Comparison of ENCODE assay signal across 15 cellular contexts in the genomic region with DNA sequence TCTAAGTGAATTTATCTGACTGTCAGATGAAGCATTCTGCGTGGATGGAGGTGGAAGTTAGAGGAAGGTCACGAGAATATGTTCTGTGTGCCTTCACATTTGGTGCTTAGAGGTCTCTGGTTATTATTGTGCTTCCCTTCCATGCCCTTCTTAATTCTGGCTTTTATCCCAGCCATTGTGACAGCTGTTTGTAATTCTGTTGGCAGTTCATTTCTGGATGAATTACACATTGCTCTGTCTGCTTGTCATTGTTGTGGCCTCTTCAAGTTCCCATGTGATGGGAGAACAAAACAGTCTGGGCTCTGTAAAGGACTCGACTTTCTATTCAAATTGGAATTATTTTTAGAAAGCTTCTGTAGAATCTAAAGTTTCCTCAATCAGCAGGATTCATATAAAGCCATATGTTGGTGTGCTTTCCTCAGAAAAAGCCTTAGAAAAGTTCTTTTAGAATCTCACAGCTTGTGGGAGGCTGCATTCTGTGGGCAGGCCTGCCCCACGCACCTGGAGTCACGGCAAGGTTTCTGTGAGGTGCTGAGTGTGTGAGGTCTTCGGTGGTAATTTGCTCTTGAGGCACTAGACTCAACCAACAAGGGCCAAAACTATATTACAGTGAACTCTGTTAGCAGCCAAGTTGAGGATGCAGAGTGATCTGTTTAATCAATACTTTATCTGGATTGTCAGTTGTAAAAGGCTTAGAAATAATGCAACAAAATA.
A peak's percentile ranks its signal among the peaks of the same experiment; 100 is the strongest.
DNase-seq lines count a peak whose midpoint lies in the region; TF ChIP-seq lines count a peak whose summit lies in the region.
"Had no signal": no experiment of that assay in that cellular context is flagged by ENCODE, and none has a peak within 500 bp of the region (broad histone marks: within the 10 kb centered on the region; RNA-seq: fewer than 3 reads in every experiment).

No MANE protein-coding gene starts in this region.

- H3K9me3 Mint-ChIP-seq in neural progenitor cell = peaks cover 15% of the 10 kb centered on the region

- peak; percentile 2 for DNase-seq in NCI-H2107 treated with DMSO at 0.1 percent for 48 hours (lab: John Stamatoyannopoulos, UW; ENCODE audit: unreplicated experiment)
- no peak for DNase-seq in NCI-H2107 (lab: John Stamatoyannopoulos, UW)
- DNase-seq in amniotic epithelial cell (ENCODE audit: low read depth) = peak; percentile 7
- DNase-seq in right atrium auricular region (ENCODE audit: low spot score) = no peak
- peak; percentile 37 for DNase-seq in superior temporal gyrus (ENCODE audit: extremely low spot score)
- DNase-seq in neural progenitor cell (ENCODE audit: low spot score) = no peak
- no peak for DNase-seq in esophagus muscularis mucosa (ENCODE audit: extremely low spot score)
- DNase-seq in Kasumi-1 (lab: John Stamatoyannopoulos, UW) = no peak
- DNase-seq: ACHN; activated CD4-positive, alpha-beta T cell treated with anti-CD3 and anti-CD28 coated beads for 36 hours; aorta; effector CD4-positive, alpha-beta T cell; KBM-7; stimulated activated CD4-positive, alpha-beta T cell treated with anti-CD3 and anti-CD28 coated beads, Interleukin-15, amount 100 ng/mL, for 24 hours; tibial artery had no signal

- H3K36me3 Mint-ChIP-seq in neural progenitor cell = peaks cover 2% of the 10 kb centered on the region

- H3K27ac ChIP-seq in right atrium auricular region (peak overlapping the region; percentile 63 to 78), neural progenitor cell (no peak overlapping the region), esophagus muscularis mucosa (replicated peaks in 1 of 4) (no peak overlapping the region)
- H3K27ac ChIP-seq: tibial artery had no signal

- TF ChIP-seq CTCF in right atrium auricular region (IDR thresholded peaks at IDR 0.05) = no peak
- TF ChIP-seq CTCF in neural progenitor cell (IDR thresholded peaks at IDR 0.05) = no peak
- TF ChIP-seq CTCF in esophagus muscularis mucosa (IDR thresholded peaks at IDR 0.05) = no peak

- no peaks in the 10 kb centered on the region for H3K36me3 ChIP-seq in right atrium auricular region
- H3K36me3 ChIP-seq in neural progenitor cell = no peaks in the 10 kb centered on the region
- H3K36me3 ChIP-seq in esophagus muscularis mucosa = no peaks in the 10 kb centered on the region
- H3K36me3 ChIP-seq: tibial artery had no signal

- WGBS in esophagus muscularis mucosa = 68% methylated on average over 6 of the region's 6 CpGs

- no peak overlapping the region for H3K4me2 ChIP-seq in neural progenitor cell

- H3K4me1 Mint-ChIP-seq in neural progenitor cell = peaks cover 7% of the 10 kb centered on the region
- H3K4me1 Mint-ChIP-seq: activated CD4-positive, alpha-beta T cell treated with anti-CD3 and anti-CD28 coated beads for 36 hours had no signal

- no peaks in the 10 kb centered on the region for H3F3A ChIP-seq in neural progenitor cell (ENCODE audit: low read depth)

- no peak for TF ChIP-seq EP300 in esophagus muscularis mucosa (IDR thresholded peaks at IDR 0.05)

- no peak for TF ChIP-seq POLR2A in esophagus muscularis mucosa (IDR thresholded peaks at IDR 0.05; ENCODE audit: low read depth)

- no peak overlapping the region for H3K4me3 Mint-ChIP-seq in neural progenitor cell
- H3K4me3 Mint-ChIP-seq: activated CD4-positive, alpha-beta T cell treated with anti-CD3 and anti-CD28 coated beads for 36 hours had no signal

- no peak overlapping the region for H3K27ac Mint-ChIP-seq in neural progenitor cell
- H3K27ac Mint-ChIP-seq: activated CD4-positive, alpha-beta T cell treated with anti-CD3 and anti-CD28 coated beads for 36 hours had no signal

- H3K9me3 ChIP-seq in right atrium auricular region = peaks cover 0 to 7% of the 10 kb centered on the region in 2 donors
- no peaks in the 10 kb centered on the region for H3K9me3 ChIP-seq in neural progenitor cell (ENCODE audit: low read depth)
- H3K9me3 ChIP-seq in esophagus muscularis mucosa = peaks cover 0 to 11% (median 0%) of the 10 kb centered on the region in 4 donors

- no peak overlapping the region for H3K4me3 ChIP-seq in right atrium auricular region
- no peak overlapping the region for H3K4me3 ChIP-seq in neural progenitor cell
- H3K4me3 ChIP-seq in esophagus muscularis mucosa = no peak overlapping the region
- H3K4me3 ChIP-seq: tibial artery had no signal

- H4K20me1 ChIP-seq in neural progenitor cell (ENCODE audit: low read depth) = no peaks in the 10 kb centered on the region

- H3K4me1 ChIP-seq in right atrium auricular region (peaks cover 0 to 26% of the 10 kb centered on the region in 2 donors), neural progenitor cell (no peaks in the 10 kb centered on the region), esophagus muscularis mucosa (peaks cover 3 to 19% (median 8%) of the 10 kb centered on the region in 4 donors)

- no peaks in the 10 kb centered on the region for H3K27me3 Mint-ChIP-seq in neural progenitor cell (ENCODE audit: insufficient read depth, low read depth)

- intact Hi-C loops in esophagus muscularis mucosa (cut with DNase I) = no loop called here

- H3K9ac ChIP-seq in neural progenitor cell = no peak overlapping the region

- H3K79me2 ChIP-seq in neural progenitor cell (ENCODE audit: low read depth) = no peaks in the 10 kb centered on the region

- H3K27me3 ChIP-seq in right atrium auricular region (no peaks in the 10 kb centered on the region), neural progenitor cell (no peaks in the 10 kb centered on the region), esophagus muscularis mucosa (no peaks in the 10 kb centered on the region)
- H3K27me3 ChIP-seq: tibial artery had no signal

- H2AFZ ChIP-seq in neural progenitor cell (replicated peaks) = no peak overlapping the region

Comparison
In these comparisons a context has a peak if more than half of its experiments do, and no peak if none do; other contexts are left out.
1. DNase-seq: peak in NCI-H2107 treated with DMSO at 0.1 percent for 48 hours (single experiment), amniotic epithelial cell (single experiment) and superior temporal gyrus (single experiment); none in NCI-H2107 (single experiment), right atrium auricular region (single experiment), neural progenitor cell (single experiment), esophagus muscularis mucosa (single experiment) and Kasumi-1 (0 of 2).
2. H3K27ac ChIP-seq: peak in right atrium auricular region (2 of 2); none in neural progenitor cell (single experiment) and esophagus muscularis mucosa (0 of 4).